1 cellular context compared by ENCODE assay signal in the genomic region with DNA sequence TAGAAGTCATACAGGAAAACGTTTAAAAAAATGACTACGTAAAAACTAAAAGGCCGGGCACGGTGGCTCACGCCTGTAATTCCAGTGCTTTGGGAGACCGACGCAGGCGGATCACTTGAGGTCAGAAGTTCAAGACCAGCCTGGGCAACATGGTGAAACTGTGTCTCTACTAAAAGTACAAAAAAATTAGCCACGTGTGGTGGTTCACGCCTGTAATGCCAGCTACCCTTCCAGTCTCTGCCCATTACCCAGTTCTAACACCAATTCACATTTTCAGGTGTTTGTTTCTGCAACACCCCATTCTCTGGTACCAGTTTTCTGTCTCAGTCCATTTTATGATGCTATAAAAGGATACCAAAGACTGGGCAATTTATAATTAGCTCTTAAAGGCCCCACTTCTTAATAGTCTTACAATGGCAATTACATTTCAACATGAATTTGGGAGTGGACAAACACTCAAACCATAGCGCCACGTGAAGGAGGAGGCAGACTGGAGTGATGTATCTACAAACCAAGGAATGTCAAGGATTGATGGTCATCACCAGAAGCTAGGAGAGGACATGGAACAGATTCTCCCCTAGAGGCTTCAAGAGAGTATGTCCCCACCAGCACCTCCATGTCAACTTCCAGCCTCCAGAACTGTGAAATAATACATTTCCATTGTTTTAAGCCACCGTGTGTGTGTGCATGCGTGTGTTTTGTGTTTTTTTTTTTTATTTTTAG.
TF ChIP-seq lines count a peak whose summit lies in the region.

No MANE protein-coding gene starts in this region.

TF ChIP-seq in HCT116, 20 proteins besides CTCF, POLR2A, EP300 and RAD21 (continued from another document):
- TF ChIP-seq, protein P1, sequence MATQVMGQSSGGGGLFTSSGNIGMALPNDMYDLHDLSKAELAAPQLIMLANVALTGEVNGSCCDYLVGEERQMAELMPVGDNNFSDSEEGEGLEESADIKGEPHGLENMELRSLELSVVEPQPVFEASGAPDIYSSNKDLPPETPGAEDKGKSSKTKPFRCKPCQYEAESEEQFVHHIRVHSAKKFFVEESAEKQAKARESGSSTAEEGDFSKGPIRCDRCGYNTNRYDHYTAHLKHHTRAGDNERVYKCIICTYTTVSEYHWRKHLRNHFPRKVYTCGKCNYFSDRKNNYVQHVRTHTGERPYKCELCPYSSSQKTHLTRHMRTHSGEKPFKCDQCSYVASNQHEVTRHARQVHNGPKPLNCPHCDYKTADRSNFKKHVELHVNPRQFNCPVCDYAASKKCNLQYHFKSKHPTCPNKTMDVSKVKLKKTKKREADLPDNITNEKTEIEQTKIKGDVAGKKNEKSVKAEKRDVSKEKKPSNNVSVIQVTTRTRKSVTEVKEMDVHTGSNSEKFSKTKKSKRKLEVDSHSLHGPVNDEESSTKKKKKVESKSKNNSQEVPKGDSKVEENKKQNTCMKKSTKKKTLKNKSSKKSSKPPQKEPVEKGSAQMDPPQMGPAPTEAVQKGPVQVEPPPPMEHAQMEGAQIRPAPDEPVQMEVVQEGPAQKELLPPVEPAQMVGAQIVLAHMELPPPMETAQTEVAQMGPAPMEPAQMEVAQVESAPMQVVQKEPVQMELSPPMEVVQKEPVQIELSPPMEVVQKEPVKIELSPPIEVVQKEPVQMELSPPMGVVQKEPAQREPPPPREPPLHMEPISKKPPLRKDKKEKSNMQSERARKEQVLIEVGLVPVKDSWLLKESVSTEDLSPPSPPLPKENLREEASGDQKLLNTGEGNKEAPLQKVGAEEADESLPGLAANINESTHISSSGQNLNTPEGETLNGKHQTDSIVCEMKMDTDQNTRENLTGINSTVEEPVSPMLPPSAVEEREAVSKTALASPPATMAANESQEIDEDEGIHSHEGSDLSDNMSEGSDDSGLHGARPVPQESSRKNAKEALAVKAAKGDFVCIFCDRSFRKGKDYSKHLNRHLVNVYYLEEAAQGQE (IDR thresholded peaks at IDR 0.05; ENCODE audit: low read depth), result no peak
- TF ChIP-seq ELF1 (IDR thresholded peaks at IDR 0.05; ENCODE audit: borderline replicate concordance, low read depth), result no peak
- TF ChIP-seq, protein P2, sequence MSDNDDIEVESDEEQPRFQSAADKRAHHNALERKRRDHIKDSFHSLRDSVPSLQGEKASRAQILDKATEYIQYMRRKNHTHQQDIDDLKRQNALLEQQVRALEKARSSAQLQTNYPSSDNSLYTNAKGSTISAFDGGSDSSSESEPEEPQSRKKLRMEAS (IDR thresholded peaks at IDR 0.05), result no peak
- TF ChIP-seq SP1 (IDR thresholded peaks at IDR 0.05; ENCODE audit: low read depth), result no peak
- no peak for TF ChIP-seq ZNF274 (IDR thresholded peaks at IDR 0.05; ENCODE audit: low read depth, low read length)
